In genomic region chr11:130677486-130678153, GRCh38 we compare ENCODE assay signal across 11 cellular contexts.
DNase-seq lines count a peak whose midpoint lies in the region; ATAC-seq and TF ChIP-seq lines count a peak whose summit lies in the region.
"Had no signal": no experiment of that assay in that cellular context is flagged by ENCODE, and none has a peak within 500 bp of the region (broad histone marks: within the 10 kb centered on the region; RNA-seq: fewer than 3 reads in every experiment).

No MANE protein-coding gene starts in this region.

- no peaks in the 10 kb centered on the region for H3K36me3 Mint-ChIP-seq in stimulated activated naive B cell treated with anti-CD40 and anti-IgM and Interleukin-4, amounts not matched to agents 10 μg/mL and 1 μg/mL and 100 μg/mL, for 72 hours
- H3K36me3 Mint-ChIP-seq in activated naive CD4-positive, alpha-beta T cell treated with anti-CD3 and anti-CD28 coated beads for 36 hours (ENCODE audit: low read depth): peaks cover 2% of the 10 kb centered on the region

- H3K4me3 ChIP-seq in HEK293 (ENCODE audit: low read depth, low read length) (no peak overlapping the region), ascending aorta (no peak overlapping the region), skeletal muscle cell (ENCODE audit: low read depth, low read length) (no peak overlapping the region), esophagus squamous epithelium (no peak overlapping the region)
- H3K4me3 ChIP-seq: uterus had no signal

- H3K36me3 ChIP-seq in HEK293 (ENCODE audit: control insufficient read depth in 2 of 2, insufficient read depth in 1 of 2, low read length in 2 of 2) (no peaks in the 10 kb centered on the region), ascending aorta (no peaks in the 10 kb centered on the region), esophagus squamous epithelium (no peaks in the 10 kb centered on the region)
- H3K36me3 ChIP-seq: uterus had no signal

- no peaks in the 10 kb centered on the region for H3K4me1 ChIP-seq in HEK293 (ENCODE audit: control insufficient read depth, insufficient read depth, low read length)
- peaks cover 14 to 49% of the 10 kb centered on the region in 2 donors for H3K4me1 ChIP-seq in ascending aorta
- H3K4me1 ChIP-seq in esophagus squamous epithelium: peaks cover 0 to 26% (median 2%) of the 10 kb centered on the region in 3 donors

- peaks cover 18 to 20% of the 10 kb centered on the region in 2 donors for H3K9me3 Mint-ChIP-seq in stimulated activated naive B cell treated with anti-CD40 and anti-IgM and Interleukin-4, amounts not matched to agents 10 μg/mL and 1 μg/mL and 100 μg/mL, for 72 hours
- peaks cover 27% of the 10 kb centered on the region for H3K9me3 Mint-ChIP-seq in activated naive CD4-positive, alpha-beta T cell treated with anti-CD3 and anti-CD28 coated beads for 36 hours

- TF ChIP-seq CTCF in HEK293 (tag by site-specific recombination; IDR thresholded peaks at IDR 0.05): no peak
- no peak for TF ChIP-seq CTCF in ascending aorta (IDR thresholded peaks at IDR 0.05)
- no peak for TF ChIP-seq CTCF in esophagus squamous epithelium (IDR thresholded peaks at IDR 0.05)

- no peaks in the 10 kb centered on the region for H3K27me3 ChIP-seq in ascending aorta
- no peaks in the 10 kb centered on the region for H3K27me3 ChIP-seq in esophagus squamous epithelium
- H3K27me3 ChIP-seq: uterus had no signal

- H3K27ac ChIP-seq in HEK293 (ENCODE audit: extremely low read depth, low read depth, low read length) (no peak overlapping the region), ascending aorta (peak overlapping the region; percentile 92 to 94), esophagus squamous epithelium (no peak overlapping the region)
- H3K27ac ChIP-seq: uterus had no signal

- CTCF ChIA-PET in HEK293 (lab: Yijun Ruan, JAX): interaction anchor here (2.0 kb wide), 1 partner anchor 185 kb away, joined by 6 read pairs; no protein-coding TSS in a partner anchor
- CTCF ChIA-PET in activated naive CD4-positive, alpha-beta T cell treated with anti-CD3 and anti-CD28 coated beads for 36 hours (lab: Charles Lee): no interaction called here

- no peaks in the 10 kb centered on the region for H3K4me1 Mint-ChIP-seq in stimulated activated naive B cell treated with anti-CD40 and anti-IgM and Interleukin-4, amounts not matched to agents 10 μg/mL and 1 μg/mL and 100 μg/mL, for 72 hours
- H3K4me1 Mint-ChIP-seq in activated naive CD4-positive, alpha-beta T cell treated with anti-CD3 and anti-CD28 coated beads for 36 hours (ENCODE audit: low read depth): no peaks in the 10 kb centered on the region

- DNase-seq in ascending aorta (ENCODE audit: low spot score in 2 of 2): no peak
- DNase-seq in left ventricle myocardium superior: no peak
- DNase-seq in skeletal muscle cell (ENCODE audit: low read depth): peak; percentile 36
- no peak for DNase-seq in activated CD4-positive, alpha-beta T cell treated with anti-CD3 and anti-CD28 coated beads, Interleukin-2, amount 50 U/mL, for 48 hours
- DNase-seq in stimulated activated naive B cell treated with anti-CD40 and anti-IgM and Interleukin-4, amounts not matched to agents 10 μg/mL and 1 μg/mL and 100 μg/mL, for 72 hours: no peak
- no peak for DNase-seq in activated naive CD4-positive, alpha-beta T cell treated with anti-CD3 and anti-CD28 coated beads for 36 hours
- DNase-seq in esophagus squamous epithelium (lab: John Stamatoyannopoulos, UW): no peak
- DNase-seq: activated CD4-positive, CD25-positive, alpha-beta regulatory T cell; NCI-H446 treated with DMSO at 0.1 percent for 48 hours; uterus had no signal

- POLR2A ChIA-PET in HEK293 (lab: Yijun Ruan, JAX): no interaction called here

- intact Hi-C loops in ascending aorta (cut with DNase I) (loop anchor here (2.0 to 5.0 kb wide), 5 partner anchors 65 to 230 kb away; partner anchors contain the start of gene ADAMTS15), left ventricle myocardium superior (cut with micrococcal nuclease) (loop anchor here (10.0 kb wide), 1 partner anchor 223 kb away; no protein-coding TSS in a partner anchor), esophagus squamous epithelium (cut with DNase I) (no loop called here)
- intact Hi-C loops in activated naive CD4-positive, alpha-beta T cell treated with anti-CD3 and anti-CD28 coated beads for 36 hours (cut with micrococcal nuclease): no loop called here

- peak; percentile 70 for ATAC-seq in left ventricle myocardium superior
- ATAC-seq in stimulated activated naive B cell treated with anti-CD40 and anti-IgM and Interleukin-4, amounts not matched to agents 10 μg/mL and 1 μg/mL and 100 μg/mL, for 72 hours (replicated peaks): no peak

- WGBS in esophagus squamous epithelium, 2 donors: 59 to 67% methylated on average over 6 of the region's 6 CpGs

- H3K27ac Mint-ChIP-seq in stimulated activated naive B cell treated with anti-CD40 and anti-IgM and Interleukin-4, amounts not matched to agents 10 μg/mL and 1 μg/mL and 100 μg/mL, for 72 hours: no peak overlapping the region
- no peak overlapping the region for H3K27ac Mint-ChIP-seq in activated naive CD4-positive, alpha-beta T cell treated with anti-CD3 and anti-CD28 coated beads for 36 hours

- TF ChIP-seq POLR2A in esophagus squamous epithelium (IDR thresholded peaks at IDR 0.05): no peak

- H3K9me3 ChIP-seq in HEK293 (ENCODE audit: control insufficient read depth, insufficient read depth, low read depth, low read length) (no peaks in the 10 kb centered on the region), ascending aorta (peaks cover 13 to 20% of the 10 kb centered on the region in 2 donors), esophagus squamous epithelium (peaks cover 0 to 15% (median 8%) of the 10 kb centered on the region in 3 donors)

- H3K27me3 Mint-ChIP-seq in stimulated activated naive B cell treated with anti-CD40 and anti-IgM and Interleukin-4, amounts not matched to agents 10 μg/mL and 1 μg/mL and 100 μg/mL, for 72 hours: no peaks in the 10 kb centered on the region
- H3K27me3 Mint-ChIP-seq in activated naive CD4-positive, alpha-beta T cell treated with anti-CD3 and anti-CD28 coated beads for 36 hours (ENCODE audit: low read depth): peaks cover 12% of the 10 kb centered on the region

- no peak overlapping the region for H3K4me3 Mint-ChIP-seq in stimulated activated naive B cell treated with anti-CD40 and anti-IgM and Interleukin-4, amounts not matched to agents 10 μg/mL and 1 μg/mL and 100 μg/mL, for 72 hours
- no peak overlapping the region for H3K4me3 Mint-ChIP-seq in activated naive CD4-positive, alpha-beta T cell treated with anti-CD3 and anti-CD28 coated beads for 36 hours

TF ChIP-seq in HEK293, 187 proteins besides CTCF, POLR2A, EP300 and RAD21:
- TF ChIP-seq PRDM10 (tag by site-specific recombination; IDR thresholded peaks at IDR 0.05) (peak; percentile 27; the same call in 1 of the 2 replicates), ZNF624 (tag by site-specific recombination; IDR thresholded peaks at IDR 0.05) (no peak)

Comparison
In these comparisons a context has a peak if more than half of its experiments do, and no peak if none do; other contexts are left out.
1. H3K27ac ChIP-seq: peak in ascending aorta (2 of 2); none in HEK293 (single experiment) and esophagus squamous epithelium (0 of 4).
2. intact Hi-C loops: an anchor here in ascending aorta (2.0 to 5.0 kb wide) and left ventricle myocardium superior (10.0 kb wide); none called in activated naive CD4-positive, alpha-beta T cell treated with anti-CD3 and anti-CD28 coated beads for 36 hours and esophagus squamous epithelium.